Comparison of ENCODE assay signal across 11 cellular contexts in the genomic region with DNA sequence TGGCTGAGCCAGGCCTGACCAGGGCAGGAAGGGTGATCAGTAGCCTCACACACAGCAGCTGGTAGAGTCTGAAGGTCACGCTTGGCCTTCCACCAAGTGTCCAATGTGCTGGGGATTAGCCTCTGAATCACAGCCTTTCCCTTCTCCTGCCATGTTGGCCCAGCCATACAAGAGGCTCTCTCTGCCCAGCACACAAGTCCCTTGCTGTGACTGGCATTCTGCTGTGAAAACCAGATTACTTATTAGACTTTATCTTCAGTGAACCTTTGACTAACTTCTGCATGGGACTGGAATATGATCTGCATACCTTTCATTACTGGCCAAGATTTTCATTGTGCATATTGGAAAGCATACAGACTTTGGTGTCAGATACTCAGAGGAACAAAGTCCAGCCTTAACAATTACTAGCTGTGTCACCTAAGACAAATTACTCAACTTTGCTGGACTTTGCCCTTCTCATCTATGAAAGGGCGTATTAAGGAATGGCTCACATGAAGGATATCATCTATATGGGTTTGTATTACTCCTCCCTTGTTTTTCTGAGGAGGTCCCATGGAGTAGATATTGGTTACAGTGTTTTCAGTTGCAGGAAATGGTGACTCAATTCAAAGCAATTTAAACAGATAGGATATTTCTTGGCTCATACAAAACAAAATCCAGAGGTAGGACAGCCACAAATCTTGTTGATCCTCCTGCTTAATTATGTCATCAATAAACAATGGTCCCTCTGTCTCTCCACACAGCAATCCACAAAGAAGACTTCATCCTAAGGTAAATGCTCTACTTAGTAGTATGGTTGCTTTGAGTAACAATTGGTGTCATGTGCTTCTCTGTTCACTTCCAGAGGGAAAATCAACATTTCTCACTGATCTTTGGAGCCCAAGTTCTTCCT.
DNase-seq lines count a peak whose midpoint lies in the region; ATAC-seq and TF ChIP-seq lines count a peak whose summit lies in the region.
"Had no signal": no experiment of that assay in that cellular context is flagged by ENCODE, and none has a peak within 500 bp of the region (broad histone marks: within the 10 kb centered on the region; RNA-seq: fewer than 3 reads in every experiment).

No MANE protein-coding gene starts in this region.

- H3K79me2 ChIP-seq in GM23248 (ENCODE audit: insufficient read depth), result no peaks in the 10 kb centered on the region

- no peak overlapping the region for H3K27ac Mint-ChIP-seq in WTC11

- H3K9me3 ChIP-seq in GM23248 (ENCODE audit: low read depth), result no peaks in the 10 kb centered on the region

- peaks cover 5% of the 10 kb centered on the region; the same call in 1 of the 2 replicates for H3K36me3 Mint-ChIP-seq in WTC11

- 55 to 62% methylated on average over 2 of the region's 2 CpGs for WGBS in GM23248 (ENCODE audit: low coverage in 1 of 2, low lambda C conversion rate in 2 of 2, missing lambda C conversion rate in 2 of 2), 2 experiments

- H3K27ac ChIP-seq in GM23248, result peak overlapping the region; percentile 29

- peaks cover 16% of the 10 kb centered on the region for H3F3A ChIP-seq in GM23248 (ENCODE audit: insufficient read depth)

- H2AFZ ChIP-seq in GM23248, result 0 out of 2 replicates have a peak overlapping the region, but pooled peaks have one; percentile 6

- peaks cover 7% of the 10 kb centered on the region for H3K4me1 Mint-ChIP-seq in WTC11

- no peak for ATAC-seq in HG02571 (IDR thresholded peaks at IDR 0.05; ENCODE audit: unreplicated experiment)
- ATAC-seq in WTC11, result no peak

- H3K9me3 Mint-ChIP-seq in WTC11, result peaks cover 13% of the 10 kb centered on the region

- CTCF ChIA-PET in WTC11 (lab: Charles Lee), result interaction anchor here (0.5 kb wide), 1 partner anchor 392 kb away, joined by 4 read pairs; no protein-coding TSS in a partner anchor

- H3K27me3 ChIP-seq in GM23248 (replicated peaks; ENCODE audit: insufficient read depth), result no peaks in the 10 kb centered on the region

- H3K9ac ChIP-seq in GM23248, result no peak overlapping the region

- no peak overlapping the region for H3K4me3 Mint-ChIP-seq in WTC11

- H3K4me3 ChIP-seq in GM23248 (no peak overlapping the region), foreskin fibroblast (ENCODE audit: low read depth in 1 of 2, low read length in 2 of 2) (no peak overlapping the region), retinal pigment epithelial cell (ENCODE audit: low read length) (no peak overlapping the region)

- POLR2A ChIA-PET in WTC11 (lab: Charles Lee), result no interaction called here

- DNase-seq in GM23248, result peak; percentile 65
- peak; percentile 95 for DNase-seq in SK-MEL-5 (ENCODE audit: low read depth, low spot score)
- DNase-seq in foreskin fibroblast, result peak; percentile 75
- DNase-seq in retinal pigment epithelial cell (ENCODE audit: low read depth), result peak; percentile 92
- no peak for DNase-seq in Ammon's horn (ENCODE audit: low spot score)
- no peak for DNase-seq in DMS114 treated with DMSO at 0.1 percent for 48 hours (lab: John Stamatoyannopoulos, UW; ENCODE audit: unreplicated experiment)
- DNase-seq in WTC11 (ENCODE audit: low spot score), result no peak
- DNase-seq: GDM1, head of caudate nucleus, NCI-H2171 had no signal

- in situ Hi-C loops in GM23248 (cut with MboI), result no loop called here
- in situ Hi-C loops in SK-MEL-5 (cut with HindIII; ENCODE audit: low pct_unique_long_range_greater_than_20kb, low sequenced_read_pairs), result no loop called here

- no peaks in the 10 kb centered on the region; the same call in 1 of the 2 replicates for H3K27me3 Mint-ChIP-seq in WTC11 (ENCODE audit: low read depth)

- no peaks in the 10 kb centered on the region for H3K36me3 ChIP-seq in GM23248 (ENCODE audit: low read depth)

- H3K9me2 ChIP-seq in GM23248 (ENCODE audit: insufficient read depth), result no peaks in the 10 kb centered on the region; the same call in 1 of the 2 replicates

- H3K4me2 ChIP-seq in GM23248 (ENCODE audit: unreplicated experiment), result peak overlapping the region; percentile 33

- peaks cover 19% of the 10 kb centered on the region for H3K4me1 ChIP-seq in GM23248 (ENCODE audit: insufficient read depth)

- no peaks in the 10 kb centered on the region for H4K20me1 ChIP-seq in GM23248 (ENCODE audit: insufficient read depth)

- TF ChIP-seq CTCF in foreskin fibroblast (IDR thresholded peaks at IDR 0.05; ENCODE audit: low read depth, low read length) (no peak), retinal pigment epithelial cell (conservative IDR thresholded peaks at IDR 0.05; ENCODE audit: low read depth, low read length) (peak; percentile 26), WTC11 (IDR thresholded peaks at IDR 0.05) (no peak)

TF ChIP-seq in WTC11, 78 proteins besides CTCF, POLR2A, EP300 and RAD21 (continues in another document):
- TF ChIP-seq, protein P1, sequence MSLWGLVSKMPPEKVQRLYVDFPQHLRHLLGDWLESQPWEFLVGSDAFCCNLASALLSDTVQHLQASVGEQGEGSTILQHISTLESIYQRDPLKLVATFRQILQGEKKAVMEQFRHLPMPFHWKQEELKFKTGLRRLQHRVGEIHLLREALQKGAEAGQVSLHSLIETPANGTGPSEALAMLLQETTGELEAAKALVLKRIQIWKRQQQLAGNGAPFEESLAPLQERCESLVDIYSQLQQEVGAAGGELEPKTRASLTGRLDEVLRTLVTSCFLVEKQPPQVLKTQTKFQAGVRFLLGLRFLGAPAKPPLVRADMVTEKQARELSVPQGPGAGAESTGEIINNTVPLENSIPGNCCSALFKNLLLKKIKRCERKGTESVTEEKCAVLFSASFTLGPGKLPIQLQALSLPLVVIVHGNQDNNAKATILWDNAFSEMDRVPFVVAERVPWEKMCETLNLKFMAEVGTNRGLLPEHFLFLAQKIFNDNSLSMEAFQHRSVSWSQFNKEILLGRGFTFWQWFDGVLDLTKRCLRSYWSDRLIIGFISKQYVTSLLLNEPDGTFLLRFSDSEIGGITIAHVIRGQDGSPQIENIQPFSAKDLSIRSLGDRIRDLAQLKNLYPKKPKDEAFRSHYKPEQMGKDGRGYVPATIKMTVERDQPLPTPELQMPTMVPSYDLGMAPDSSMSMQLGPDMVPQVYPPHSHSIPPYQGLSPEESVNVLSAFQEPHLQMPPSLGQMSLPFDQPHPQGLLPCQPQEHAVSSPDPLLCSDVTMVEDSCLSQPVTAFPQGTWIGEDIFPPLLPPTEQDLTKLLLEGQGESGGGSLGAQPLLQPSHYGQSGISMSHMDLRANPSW (CRISPR knock-in tag; conservative IDR thresholded peaks at IDR 0.05; ENCODE audit: low read depth), result no peak
- TF ChIP-seq PRRX2 (CRISPR knock-in tag; IDR thresholded peaks at IDR 0.05) (no peak), ZNF263 (CRISPR knock-in tag; IDR thresholded peaks at IDR 0.05; ENCODE audit: low read depth) (no peak), ZNF416 (CRISPR knock-in tag; IDR thresholded peaks at IDR 0.05) (no peak), ZNF232 (CRISPR knock-in tag; IDR thresholded peaks at IDR 0.05) (no peak), SOX15 (CRISPR knock-in tag; IDR thresholded peaks at IDR 0.05) (no peak), TEAD1 (CRISPR knock-in tag; IDR thresholded peaks at IDR 0.05) (no peak), RORB (CRISPR knock-in tag; IDR thresholded peaks at IDR 0.05) (no peak), ZBTB21 (CRISPR knock-in tag; IDR thresholded peaks at IDR 0.05; ENCODE audit: borderline replicate concordance) (no peak)
- TF ChIP-seq, protein P2, sequence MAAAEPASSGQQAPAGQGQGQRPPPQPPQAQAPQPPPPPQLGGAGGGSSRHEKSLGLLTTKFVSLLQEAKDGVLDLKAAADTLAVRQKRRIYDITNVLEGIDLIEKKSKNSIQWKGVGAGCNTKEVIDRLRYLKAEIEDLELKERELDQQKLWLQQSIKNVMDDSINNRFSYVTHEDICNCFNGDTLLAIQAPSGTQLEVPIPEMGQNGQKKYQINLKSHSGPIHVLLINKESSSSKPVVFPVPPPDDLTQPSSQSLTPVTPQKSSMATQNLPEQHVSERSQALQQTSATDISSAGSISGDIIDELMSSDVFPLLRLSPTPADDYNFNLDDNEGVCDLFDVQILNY (CRISPR knock-in tag; IDR thresholded peaks at IDR 0.05), result no peak
- TF ChIP-seq, protein P3, sequence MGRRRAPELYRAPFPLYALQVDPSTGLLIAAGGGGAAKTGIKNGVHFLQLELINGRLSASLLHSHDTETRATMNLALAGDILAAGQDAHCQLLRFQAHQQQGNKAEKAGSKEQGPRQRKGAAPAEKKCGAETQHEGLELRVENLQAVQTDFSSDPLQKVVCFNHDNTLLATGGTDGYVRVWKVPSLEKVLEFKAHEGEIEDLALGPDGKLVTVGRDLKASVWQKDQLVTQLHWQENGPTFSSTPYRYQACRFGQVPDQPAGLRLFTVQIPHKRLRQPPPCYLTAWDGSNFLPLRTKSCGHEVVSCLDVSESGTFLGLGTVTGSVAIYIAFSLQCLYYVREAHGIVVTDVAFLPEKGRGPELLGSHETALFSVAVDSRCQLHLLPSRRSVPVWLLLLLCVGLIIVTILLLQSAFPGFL (CRISPR knock-in tag; IDR thresholded peaks at IDR 0.05; ENCODE audit: borderline replicate concordance), result no peak
- TF ChIP-seq, protein P4, sequence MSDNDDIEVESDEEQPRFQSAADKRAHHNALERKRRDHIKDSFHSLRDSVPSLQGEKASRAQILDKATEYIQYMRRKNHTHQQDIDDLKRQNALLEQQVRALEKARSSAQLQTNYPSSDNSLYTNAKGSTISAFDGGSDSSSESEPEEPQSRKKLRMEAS (CRISPR knock-in tag; IDR thresholded peaks at IDR 0.05), result no peak
- TF ChIP-seq, protein P5, sequence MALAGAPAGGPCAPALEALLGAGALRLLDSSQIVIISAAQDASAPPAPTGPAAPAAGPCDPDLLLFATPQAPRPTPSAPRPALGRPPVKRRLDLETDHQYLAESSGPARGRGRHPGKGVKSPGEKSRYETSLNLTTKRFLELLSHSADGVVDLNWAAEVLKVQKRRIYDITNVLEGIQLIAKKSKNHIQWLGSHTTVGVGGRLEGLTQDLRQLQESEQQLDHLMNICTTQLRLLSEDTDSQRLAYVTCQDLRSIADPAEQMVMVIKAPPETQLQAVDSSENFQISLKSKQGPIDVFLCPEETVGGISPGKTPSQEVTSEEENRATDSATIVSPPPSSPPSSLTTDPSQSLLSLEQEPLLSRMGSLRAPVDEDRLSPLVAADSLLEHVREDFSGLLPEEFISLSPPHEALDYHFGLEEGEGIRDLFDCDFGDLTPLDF (CRISPR knock-in tag; IDR thresholded peaks at IDR 0.05), result no peak

Comparison
In these comparisons a context has a peak if more than half of its experiments do, and no peak if none do; other contexts are left out.
1. DNase-seq: peak in GM23248 (single experiment), SK-MEL-5 (single experiment), foreskin fibroblast (2 of 2) and retinal pigment epithelial cell (single experiment); none in Ammon's horn (single experiment), DMS114 treated with DMSO at 0.1 percent for 48 hours (single experiment) and WTC11 (single experiment).